In the genomic region with DNA sequence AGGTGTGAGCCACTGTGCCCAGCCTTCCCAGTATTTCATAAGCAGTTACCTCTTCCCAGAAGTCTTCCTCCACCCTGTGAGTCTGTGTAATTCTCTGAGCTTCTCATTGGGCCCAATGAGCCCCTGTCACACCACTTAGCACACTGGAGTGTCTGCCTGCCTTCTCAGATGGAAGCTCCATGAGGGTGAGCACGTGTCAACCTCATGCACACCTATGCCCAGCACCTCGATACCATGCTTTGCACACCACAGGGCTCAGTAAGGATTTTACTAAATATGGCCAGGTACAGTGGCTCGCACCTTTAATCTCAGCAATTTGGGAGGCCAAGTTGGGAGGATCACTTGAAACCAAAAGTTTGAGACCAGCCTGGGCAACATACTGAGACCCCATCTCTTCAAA, we compare ENCODE assay signal across 10 cellular contexts. TPM values are rescaled to one million over a fixed set of nuclear protein-coding genes. Genes with fewer than 3 reads are reported as not detected.
"Had no signal": no experiment of that assay in that cellular context is flagged by ENCODE, and none has a peak within 500 bp of the region (broad histone marks: within the 10 kb centered on the region; RNA-seq: fewer than 3 reads in every experiment).

No MANE protein-coding gene starts in this region.

RNA-seq across cellular contexts. Expression of gene CCDC201, which starts 46.3 kb away (rescaled TPM):
- total RNA-seq: OCI-LY7, PC-9, Peyer's patch, Right ventricle myocardium inferior, Right ventricle myocardium superior, RPMI7951, SJCRH30, SJSA1, SK-MEL-5 had no signal
- polyA plus RNA-seq: SK-N-SH had no signal
